Comparison of ENCODE assay signal across 1 cellular context in the genomic region with DNA sequence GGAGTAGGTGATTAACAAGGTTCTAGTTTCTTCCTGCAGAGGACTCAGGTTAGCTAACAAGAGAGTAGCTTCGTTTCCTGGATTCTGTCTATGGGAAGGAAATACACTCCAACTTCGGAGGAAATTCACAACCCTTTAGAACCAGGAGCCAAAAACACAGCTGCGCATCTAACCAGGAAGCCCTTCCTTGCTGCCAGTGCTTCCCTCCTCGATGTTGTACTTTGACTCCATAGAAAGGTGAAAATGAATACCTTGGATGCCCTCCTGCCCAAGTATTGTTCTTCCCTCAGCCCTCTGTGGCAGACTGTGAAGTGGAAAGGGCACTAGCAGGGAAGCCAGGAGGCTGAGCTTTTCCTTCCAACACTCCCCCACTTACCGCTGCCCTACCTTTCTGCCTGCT.
TF ChIP-seq lines count a peak whose summit lies in the region.

No MANE protein-coding gene starts in this region.

TF ChIP-seq in HepG2, 621 proteins besides CTCF, POLR2A, EP300 and RAD21:
- TF ChIP-seq KDM5A (IDR thresholded peaks at IDR 0.05; ENCODE audit: borderline replicate concordance, low read length) (no peak), ZKSCAN5 (CRISPR knock-in tag; IDR thresholded peaks at IDR 0.05) (no peak)
- TF ChIP-seq, protein P1, sequence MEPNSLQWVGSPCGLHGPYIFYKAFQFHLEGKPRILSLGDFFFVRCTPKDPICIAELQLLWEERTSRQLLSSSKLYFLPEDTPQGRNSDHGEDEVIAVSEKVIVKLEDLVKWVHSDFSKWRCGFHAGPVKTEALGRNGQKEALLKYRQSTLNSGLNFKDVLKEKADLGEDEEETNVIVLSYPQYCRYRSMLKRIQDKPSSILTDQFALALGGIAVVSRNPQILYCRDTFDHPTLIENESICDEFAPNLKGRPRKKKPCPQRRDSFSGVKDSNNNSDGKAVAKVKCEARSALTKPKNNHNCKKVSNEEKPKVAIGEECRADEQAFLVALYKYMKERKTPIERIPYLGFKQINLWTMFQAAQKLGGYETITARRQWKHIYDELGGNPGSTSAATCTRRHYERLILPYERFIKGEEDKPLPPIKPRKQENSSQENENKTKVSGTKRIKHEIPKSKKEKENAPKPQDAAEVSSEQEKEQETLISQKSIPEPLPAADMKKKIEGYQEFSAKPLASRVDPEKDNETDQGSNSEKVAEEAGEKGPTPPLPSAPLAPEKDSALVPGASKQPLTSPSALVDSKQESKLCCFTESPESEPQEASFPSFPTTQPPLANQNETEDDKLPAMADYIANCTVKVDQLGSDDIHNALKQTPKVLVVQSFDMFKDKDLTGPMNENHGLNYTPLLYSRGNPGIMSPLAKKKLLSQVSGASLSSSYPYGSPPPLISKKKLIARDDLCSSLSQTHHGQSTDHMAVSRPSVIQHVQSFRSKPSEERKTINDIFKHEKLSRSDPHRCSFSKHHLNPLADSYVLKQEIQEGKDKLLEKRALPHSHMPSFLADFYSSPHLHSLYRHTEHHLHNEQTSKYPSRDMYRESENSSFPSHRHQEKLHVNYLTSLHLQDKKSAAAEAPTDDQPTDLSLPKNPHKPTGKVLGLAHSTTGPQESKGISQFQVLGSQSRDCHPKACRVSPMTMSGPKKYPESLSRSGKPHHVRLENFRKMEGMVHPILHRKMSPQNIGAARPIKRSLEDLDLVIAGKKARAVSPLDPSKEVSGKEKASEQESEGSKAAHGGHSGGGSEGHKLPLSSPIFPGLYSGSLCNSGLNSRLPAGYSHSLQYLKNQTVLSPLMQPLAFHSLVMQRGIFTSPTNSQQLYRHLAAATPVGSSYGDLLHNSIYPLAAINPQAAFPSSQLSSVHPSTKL (CRISPR knock-in tag; IDR thresholded peaks at IDR 0.05) = no peak
